Comparison of ENCODE assay signal across 18 cellular contexts in the genomic region with DNA sequence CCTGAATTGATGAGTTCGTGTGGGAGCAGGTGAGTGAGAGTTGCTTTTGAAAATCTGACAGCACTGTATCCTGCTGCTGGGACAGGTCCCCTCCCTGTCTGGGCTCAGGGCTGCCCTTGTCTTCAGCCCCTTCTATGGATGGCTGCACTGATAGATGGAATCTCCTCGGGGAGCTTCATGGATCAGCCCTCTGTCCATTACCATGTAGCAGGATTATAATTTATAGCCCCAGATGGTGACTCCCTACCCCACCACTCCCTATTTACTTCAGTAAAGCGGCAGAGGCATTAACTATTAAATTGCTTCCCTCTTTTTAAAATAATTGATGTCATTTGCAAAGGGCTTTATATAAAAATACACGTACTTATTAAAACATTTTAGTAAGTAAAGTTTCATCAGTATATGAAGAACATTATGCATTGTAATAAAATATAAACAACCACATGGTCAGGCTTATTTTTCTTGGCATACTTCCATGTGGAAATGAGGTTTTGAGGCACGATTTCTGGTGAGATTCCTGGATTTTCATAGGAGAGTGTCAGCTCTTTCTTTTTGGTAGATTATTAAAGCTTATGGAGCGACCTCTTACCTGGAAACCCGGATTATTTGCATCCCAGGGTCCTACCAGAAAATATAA. TPM values are rescaled to one million over a fixed set of nuclear protein-coding genes. Genes with fewer than 3 reads are reported as not detected.
DNase-seq lines count a peak whose midpoint lies in the region; ATAC-seq and TF ChIP-seq lines count a peak whose summit lies in the region.
"Had no signal": no experiment of that assay in that cellular context is flagged by ENCODE, and none has a peak within 500 bp of the region (broad histone marks: within the 10 kb centered on the region; RNA-seq: fewer than 3 reads in every experiment).

No MANE protein-coding gene starts in this region.

- ATAC-seq in HG03460 (IDR thresholded peaks at IDR 0.05; ENCODE audit: unreplicated experiment) = no peak
- ATAC-seq: body of pancreas had no signal

- H3K9me3 Mint-ChIP-seq in endodermal cell = no peaks in the 10 kb centered on the region
- no peaks in the 10 kb centered on the region for H3K9me3 Mint-ChIP-seq in activated T-cell treated with anti-CD3 and anti-CD28 coated beads, Interleukin-2, amount 50 U/mL, for 24 hours
- H3K9me3 Mint-ChIP-seq: activated B cell treated with CpG ODN at 0.5 μM for 24 hours; CD4-positive, alpha-beta T cell; memory B cell; neural progenitor cell had no signal

- no peak for TF ChIP-seq POLR2A in thyroid gland (IDR thresholded peaks at IDR 0.05)

- H3K4me3 Mint-ChIP-seq in endodermal cell = no peak overlapping the region
- no peak overlapping the region for H3K4me3 Mint-ChIP-seq in activated T-cell treated with anti-CD3 and anti-CD28 coated beads, Interleukin-2, amount 50 U/mL, for 24 hours
- H3K4me3 Mint-ChIP-seq: activated B cell treated with CpG ODN at 0.5 μM for 24 hours; CD4-positive, alpha-beta T cell; memory B cell; neural progenitor cell had no signal

- H3K4me3 ChIP-seq in endodermal cell (ENCODE audit: low read length) (no peak overlapping the region), thyroid gland (replicated peaks in 1 of 3) (no peak overlapping the region)
- H3K4me3 ChIP-seq: body of pancreas, neural progenitor cell, PC-9, testis had no signal

- peak; percentile 5 to 29 for DNase-seq in SHP77 (lab: John Stamatoyannopoulos, UW)
- no peak for DNase-seq in SHP77 treated with DMSO at 0.1 percent for 48 hours (lab: John Stamatoyannopoulos, UW)
- DNase-seq in NCI-H524 (lab: John Stamatoyannopoulos, UW) = peak; percentile 87 to 97
- DNase-seq in endodermal cell = no peak
- no peak for DNase-seq in SW 1271 (lab: John Stamatoyannopoulos, UW)
- no peak for DNase-seq in activated T-cell treated with anti-CD3 and anti-CD28 coated beads, Interleukin-2, amount 50 U/mL, for 24 hours
- no peak for DNase-seq in thyroid gland
- DNase-seq: activated B cell treated with CpG ODN at 0.5 μM for 24 hours; activated gamma-delta T cell; body of pancreas; CD4-positive, alpha-beta T cell; GF-D8; Kasumi-1; PC-9; testis had no signal

- no peaks in the 10 kb centered on the region for H3K27me3 ChIP-seq in endodermal cell (ENCODE audit: control insufficient read depth, insufficient read depth, low read length, poor library complexity, severe bottlenecking)
- H3K27me3 ChIP-seq in thyroid gland = no peaks in the 10 kb centered on the region
- H3K27me3 ChIP-seq: body of pancreas, neural progenitor cell, testis had no signal

- H3K27ac ChIP-seq in endodermal cell (ENCODE audit: low read depth, low read length) (peak overlapping the region; percentile 78), thyroid gland (no peak overlapping the region)
- H3K27ac ChIP-seq: neural progenitor cell, PC-9, testis had no signal

- WGBS in endodermal cell (ENCODE audit: insufficient coverage in 1 of 2, insufficient read length in 1 of 2), 2 experiments = 79 to 80% methylated on average over 1 to 5 of the region's 7 CpGs
- 57 to 73% methylated on average over 7 of the region's 7 CpGs for WGBS in thyroid gland, 2 donors

- no peaks in the 10 kb centered on the region for H3K36me3 Mint-ChIP-seq in endodermal cell (ENCODE audit: low read depth)
- H3K36me3 Mint-ChIP-seq in activated T-cell treated with anti-CD3 and anti-CD28 coated beads, Interleukin-2, amount 50 U/mL, for 24 hours (ENCODE audit: low read depth) = no peaks in the 10 kb centered on the region
- H3K36me3 Mint-ChIP-seq: memory B cell, neural progenitor cell had no signal

- no peaks in the 10 kb centered on the region for H3K4me1 Mint-ChIP-seq in endodermal cell
- no peaks in the 10 kb centered on the region for H3K4me1 Mint-ChIP-seq in activated T-cell treated with anti-CD3 and anti-CD28 coated beads, Interleukin-2, amount 50 U/mL, for 24 hours (ENCODE audit: low read depth)
- H3K4me1 Mint-ChIP-seq: activated B cell treated with CpG ODN at 0.5 μM for 24 hours, memory B cell had no signal

- H3K4me1 ChIP-seq in endodermal cell (ENCODE audit: control insufficient read depth, insufficient read depth, low read length) (no peaks in the 10 kb centered on the region), thyroid gland (no peaks in the 10 kb centered on the region)
- H3K4me1 ChIP-seq: neural progenitor cell had no signal

- H3K36me3 ChIP-seq in endodermal cell (ENCODE audit: control insufficient read depth, insufficient read depth, low read length) (no peaks in the 10 kb centered on the region), thyroid gland (no peaks in the 10 kb centered on the region)
- H3K36me3 ChIP-seq: neural progenitor cell had no signal

- no peak overlapping the region for H3K27ac Mint-ChIP-seq in endodermal cell
- H3K27ac Mint-ChIP-seq in activated T-cell treated with anti-CD3 and anti-CD28 coated beads, Interleukin-2, amount 50 U/mL, for 24 hours = no peak overlapping the region
- H3K27ac Mint-ChIP-seq: activated B cell treated with CpG ODN at 0.5 μM for 24 hours; CD4-positive, alpha-beta T cell; memory B cell; neural progenitor cell had no signal

- H3K9ac ChIP-seq in endodermal cell (ENCODE audit: extremely low read depth, low read length, poor library complexity, severe bottlenecking) = no peak overlapping the region
- H3K9ac ChIP-seq: neural progenitor cell had no signal

- TF ChIP-seq CTCF in endodermal cell (conservative IDR thresholded peaks at IDR 0.05) = no peak
- TF ChIP-seq CTCF in thyroid gland (IDR thresholded peaks at IDR 0.05) = no peak

- no peaks in the 10 kb centered on the region for H3K27me3 Mint-ChIP-seq in endodermal cell (ENCODE audit: insufficient read depth)
- peaks cover 3% of the 10 kb centered on the region for H3K27me3 Mint-ChIP-seq in activated T-cell treated with anti-CD3 and anti-CD28 coated beads, Interleukin-2, amount 50 U/mL, for 24 hours
- H3K27me3 Mint-ChIP-seq: activated B cell treated with CpG ODN at 0.5 μM for 24 hours; CD4-positive, alpha-beta T cell had no signal

- H3K9me3 ChIP-seq in endodermal cell (ENCODE audit: control insufficient read depth, low read length) = no peaks in the 10 kb centered on the region
- no peaks in the 10 kb centered on the region for H3K9me3 ChIP-seq in thyroid gland
- H3K9me3 ChIP-seq: body of pancreas, testis had no signal

- intact Hi-C loops in thyroid gland (cut with DNase I) = no loop called here

RNA-seq across cellular contexts. Expression of gene MAP3K13, which starts 38.5 kb away (rescaled TPM):
- total RNA-seq in endodermal cell (10 to 100 TPM; 20.4 to 21.1 TPM), thyroid gland (10 to 100 TPM; 44.4 to 58.0 (median 46.2) TPM)
- 27.5 TPM for polyA plus RNA-seq in endodermal cell (2013, experiment 1 of 2)
- polyA plus RNA-seq in endodermal cell (2013, experiment 2 of 2) = 27.9 TPM

Comparison
In these comparisons a context has a peak if more than half of its experiments do, and no peak if none do; other contexts are left out.
1. DNase-seq: peak in SHP77 (2 of 2) and NCI-H524 (2 of 2); none in SHP77 treated with DMSO at 0.1 percent for 48 hours (single experiment), endodermal cell (single experiment), SW 1271 (0 of 2), activated T-cell treated with anti-CD3 and anti-CD28 coated beads, Interleukin-2, amount 50 U/mL, for 24 hours (single experiment) and thyroid gland (0 of 2).